ENCODE assay signal across 1 cellular context in the genomic region with DNA sequence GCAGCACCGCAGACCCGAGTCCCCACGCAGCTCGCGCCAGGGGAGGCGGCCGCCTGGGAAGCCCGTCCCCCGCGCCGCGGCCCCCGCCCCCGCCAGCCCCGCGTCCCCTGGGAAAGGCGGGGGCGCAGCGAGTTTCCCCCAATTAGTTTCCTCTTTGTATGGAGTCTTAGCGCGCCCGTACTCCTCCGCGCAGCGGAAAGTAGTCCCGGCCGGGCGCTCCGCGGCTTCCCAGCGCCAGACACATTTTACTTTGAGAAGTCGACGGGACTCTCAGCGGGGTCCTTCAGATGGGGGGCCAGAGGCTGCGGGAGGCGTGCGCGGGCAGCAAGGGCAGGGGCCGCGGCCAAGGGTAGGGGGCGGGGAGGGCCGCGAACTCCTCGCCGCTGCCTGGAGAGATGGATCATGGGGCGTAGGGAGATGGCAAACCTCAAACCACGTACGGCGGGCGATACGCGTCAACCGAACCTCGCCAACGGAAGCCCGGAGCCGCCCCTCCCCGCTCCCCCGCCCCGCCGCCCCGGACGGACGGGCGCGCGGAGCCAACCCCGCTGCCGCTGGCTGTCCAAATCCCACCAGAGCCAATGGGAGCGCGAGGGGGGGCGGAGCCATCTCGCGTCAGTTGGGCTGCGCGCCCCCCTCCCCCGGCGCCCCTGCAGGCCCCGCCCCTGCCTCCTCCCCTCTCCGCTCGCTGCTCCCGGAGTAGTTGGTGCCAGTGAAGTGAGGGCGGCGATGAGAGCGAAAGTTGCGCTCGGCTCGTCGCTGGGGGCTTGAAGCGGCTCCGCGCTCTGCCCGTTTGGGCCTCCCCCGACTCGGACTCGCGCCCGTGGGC.
TF ChIP-seq lines count a peak whose summit lies in the region.

Gene RCOR1, plus strand, starts transcription at position 706 of the 829 bp plus-strand sequence. CDS start 238 bp downstream, outside the sequence.

TF ChIP-seq in GM12878, 131 proteins besides CTCF, POLR2A, EP300 and RAD21 (continued from another document):
- TF ChIP-seq MTA2 (IDR thresholded peaks at IDR 0.05; ENCODE audit: low read depth) (peak; percentile 81), ZNF24 (IDR thresholded peaks at IDR 0.05) (no peak), HDAC6 (IDR thresholded peaks at IDR 0.05; ENCODE audit: unreplicated experiment) (no peak), GATAD2B (conservative IDR thresholded peaks at IDR 0.05; ENCODE audit: low read depth) (no peak; the same call in 1 of the 2 replicates), RBBP5 (conservative IDR thresholded peaks at IDR 0.05) (no peak), BCLAF1 (IDR thresholded peaks at IDR 0.05) (no peak), RFX5 (IDR thresholded peaks at IDR 0.05; ENCODE audit: low read depth, low read length) (no peak), SMC3 (IDR thresholded peaks at IDR 0.05; ENCODE audit: borderline replicate concordance, low read length) (no peak), ZNF217 (IDR thresholded peaks at IDR 0.05) (peak; percentile 56; the same call in 1 of the 2 replicates), NFYA (IDR thresholded peaks at IDR 0.05; ENCODE audit: borderline replicate concordance, low read depth, low read length) (no peak), RELB (IDR thresholded peaks at IDR 0.05; ENCODE audit: low read depth) (peak; percentile 78), TCF7 (IDR thresholded peaks at IDR 0.05; ENCODE audit: borderline replicate concordance) (0 out of 2 replicates have a peak, but pooled peaks have one; percentile 40), TCF3 (IDR thresholded peaks at IDR 0.05; ENCODE audit: borderline replicate concordance, insufficient read depth, low read depth, low read length) (peak; percentile 51; the same call in 1 of the 2 replicates), ZNF274 (IDR thresholded peaks at IDR 0.05; ENCODE audit: insufficient read depth, insufficient read length) (no peak), CREB1 (IDR thresholded peaks at IDR 0.05; ENCODE audit: low read depth) (peak; percentile 78), KDM1A (IDR thresholded peaks at IDR 0.05; ENCODE audit: borderline replicate concordance) (no peak)
- TF ChIP-seq, protein P1, sequence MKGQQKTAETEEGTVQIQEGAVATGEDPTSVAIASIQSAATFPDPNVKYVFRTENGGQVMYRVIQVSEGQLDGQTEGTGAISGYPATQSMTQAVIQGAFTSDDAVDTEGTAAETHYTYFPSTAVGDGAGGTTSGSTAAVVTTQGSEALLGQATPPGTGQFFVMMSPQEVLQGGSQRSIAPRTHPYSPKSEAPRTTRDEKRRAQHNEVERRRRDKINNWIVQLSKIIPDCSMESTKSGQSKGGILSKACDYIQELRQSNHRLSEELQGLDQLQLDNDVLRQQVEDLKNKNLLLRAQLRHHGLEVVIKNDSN (IDR thresholded peaks at IDR 0.05; ENCODE audit: borderline replicate concordance, extremely low read length, insufficient read depth, low read depth, low read length): no peak
